ENCODE assay signal across 8 cellular contexts in genomic region chr11:128695539-128696221, GRCh38. TPM values are rescaled to one million over a fixed set of nuclear protein-coding genes. Genes with fewer than 3 reads are reported as not detected.
DNase-seq lines count a peak whose midpoint lies in the region; ATAC-seq and TF ChIP-seq lines count a peak whose summit lies in the region.

No MANE protein-coding gene starts in this region.

- no peak for DNase-seq in T-helper 17 cell
- no peak for DNase-seq in fibroblast of lung (ENCODE audit: low read depth in 2 of 2)
- DNase-seq in trophoblast cell, result peak in 1 of 2 donors; percentile 19
- DNase-seq in cerebellar cortex (ENCODE audit: low spot score), result no peak
- no peak for DNase-seq in progenitor cell of endocrine pancreas (ENCODE audit: low spot score, unreplicated experiment)
- no peak for DNase-seq in GM10266 (ENCODE audit: extremely low spot score)

- H3K79me2 ChIP-seq in fibroblast of lung (ENCODE audit: control insufficient read depth, insufficient read depth, low read length), result no peaks in the 10 kb centered on the region
- no peaks in the 10 kb centered on the region for H3K79me2 ChIP-seq in trophoblast cell (ENCODE audit: control insufficient read depth, insufficient read depth, low read length, poor library complexity)

- no peak overlapping the region for H4K8ac ChIP-seq in trophoblast cell (ENCODE audit: low read depth, low read length)

- H4K12ac ChIP-seq in trophoblast cell (ENCODE audit: low read depth, low read length), result no peak overlapping the region

- H4K20me1 ChIP-seq in fibroblast of lung (ENCODE audit: control insufficient read depth, extremely low read depth, insufficient read depth, low read length), result no peaks in the 10 kb centered on the region

- H3K4me3 ChIP-seq in fibroblast of lung (replicated peaks in 1 of 4; ENCODE audit: control extremely low read depth in 1 of 4, insufficient read depth in 1 of 4, low read depth in 3 of 4, low read length in 4 of 4), result peak overlapping the region in 2 of 4 experiments; percentile 46 to 67
- H3K4me3 ChIP-seq in trophoblast cell (ENCODE audit: low read depth, low read length), result no peak overlapping the region

- H3K4me3 Mint-ChIP-seq in T-helper 17 cell (peak overlapping the region; percentile 94), progenitor cell of endocrine pancreas (ENCODE audit: low read depth) (no peak overlapping the region)

- H3K79me1 ChIP-seq in trophoblast cell (ENCODE audit: low read length), result peaks cover 3% of the 10 kb centered on the region

- H3K9me3 ChIP-seq in T-helper 17 cell (ENCODE audit: control insufficient read depth, low read length, poor library complexity, severe bottlenecking) (no peaks in the 10 kb centered on the region), fibroblast of lung (ENCODE audit: control insufficient read depth, insufficient read depth, low read depth, low read length) (no peaks in the 10 kb centered on the region), trophoblast cell (ENCODE audit: insufficient read depth, low read depth, low read length) (no peaks in the 10 kb centered on the region)

- peaks cover 6% of the 10 kb centered on the region for H3K27me3 Mint-ChIP-seq in T-helper 17 cell
- H3K27me3 Mint-ChIP-seq in progenitor cell of endocrine pancreas, result peaks cover 83% of the 10 kb centered on the region

- H2AFZ ChIP-seq in fibroblast of lung (ENCODE audit: low read length), result no peak overlapping the region
- no peak overlapping the region for H2AFZ ChIP-seq in trophoblast cell (ENCODE audit: insufficient read depth, low read length, poor library complexity)

- H3K4me2 ChIP-seq in fibroblast of lung (ENCODE audit: extremely low read depth, insufficient read depth, low read length), result peak overlapping the region; percentile 79
- H3K4me2 ChIP-seq in trophoblast cell (ENCODE audit: low read length), result peak overlapping the region; percentile 92

- no peaks in the 10 kb centered on the region for H3K9me3 Mint-ChIP-seq in progenitor cell of endocrine pancreas (ENCODE audit: low read depth)

- TF ChIP-seq CTCF in fibroblast of lung (conservative IDR thresholded peaks at IDR 0.05 in 1 of 2, IDR thresholded peaks at IDR 0.05 in 1 of 2; ENCODE audit: low read depth in 1 of 2, low read length in 2 of 2) (no peak), progenitor cell of endocrine pancreas (IDR thresholded peaks at IDR 0.05; ENCODE audit: unreplicated experiment) (no peak), GM10266 (IDR thresholded peaks at IDR 0.05; ENCODE audit: control insufficient read depth, insufficient read depth, low read depth, missing control alignments) (no peak)

- H3K4me1 Mint-ChIP-seq in T-helper 17 cell (peaks cover 60% of the 10 kb centered on the region), progenitor cell of endocrine pancreas (ENCODE audit: low read depth) (peaks cover 7% of the 10 kb centered on the region)

- H3K18ac ChIP-seq in trophoblast cell (ENCODE audit: low read length), result no peak overlapping the region

- peak overlapping the region; percentile 95 for H3K27ac Mint-ChIP-seq in T-helper 17 cell
- H3K27ac Mint-ChIP-seq in progenitor cell of endocrine pancreas, result no peak overlapping the region

- no peak overlapping the region for H2BK12ac ChIP-seq in trophoblast cell (ENCODE audit: low read length)

- H3K23ac ChIP-seq in trophoblast cell (ENCODE audit: low read length), result no peak overlapping the region

- no peak overlapping the region for H4K91ac ChIP-seq in trophoblast cell (ENCODE audit: low read depth, low read length)

- ATAC-seq in GM18505 (IDR thresholded peaks at IDR 0.05; ENCODE audit: unreplicated experiment) (peak; percentile 32), HG02938 (IDR thresholded peaks at IDR 0.05; ENCODE audit: unreplicated experiment) (peak; percentile 29), T-helper 17 cell (peak; percentile 66)

- no peak overlapping the region for H3K9ac ChIP-seq in fibroblast of lung (ENCODE audit: insufficient read depth, low read length)
- no peak overlapping the region for H3K9ac ChIP-seq in trophoblast cell (ENCODE audit: low read length)

- H3K36me3 ChIP-seq in fibroblast of lung (ENCODE audit: control insufficient read depth, insufficient read depth, low read length) (no peaks in the 10 kb centered on the region), trophoblast cell (ENCODE audit: control insufficient read depth in 1 of 2, insufficient read depth in 2 of 2, low read length in 2 of 2) (no peaks in the 10 kb centered on the region)

- H3K27ac ChIP-seq in fibroblast of lung (ENCODE audit: insufficient read depth, low read length) (no peak overlapping the region), trophoblast cell (ENCODE audit: low read depth, low read length) (no peak overlapping the region)

- H3K27me3 ChIP-seq in fibroblast of lung (ENCODE audit: control insufficient read depth, insufficient read depth, low read length) (no peaks in the 10 kb centered on the region), trophoblast cell (ENCODE audit: insufficient read depth, low read length) (peaks cover 51% of the 10 kb centered on the region)

- H2BK5ac ChIP-seq in trophoblast cell (ENCODE audit: low read depth, low read length, poor library complexity), result no peak overlapping the region

- no peak overlapping the region for H2AK5ac ChIP-seq in trophoblast cell (ENCODE audit: low read length)

- H3K4ac ChIP-seq in trophoblast cell (ENCODE audit: low read depth, low read length), result no peak overlapping the region

- WGBS in trophoblast cell (ENCODE audit: extremely low coverage, insufficient coverage, insufficient read length), result no CpG with 5 or more reads among the region's 6 CpGs

- H3K14ac ChIP-seq in trophoblast cell (ENCODE audit: low read length), result no peak overlapping the region

- TF ChIP-seq POLR2A in GM18505 (IDR thresholded peaks at IDR 0.05; ENCODE audit: borderline replicate concordance, extremely low read depth, insufficient read depth, insufficient read length), result no peak

- H3K4me1 ChIP-seq in fibroblast of lung (ENCODE audit: control insufficient read depth, extremely low read depth, insufficient read depth, low read length) (peaks cover 2% of the 10 kb centered on the region), trophoblast cell (ENCODE audit: control insufficient read depth in 1 of 2, insufficient read depth in 2 of 2, low read length in 2 of 2) (peaks cover 8 to 10% of the 10 kb centered on the region in 2 experiments)

- H3K36me3 Mint-ChIP-seq in T-helper 17 cell (ENCODE audit: low read depth) (peaks cover 11% of the 10 kb centered on the region), progenitor cell of endocrine pancreas (ENCODE audit: insufficient read depth) (no peaks in the 10 kb centered on the region)

- no peak overlapping the region for H2BK120ac ChIP-seq in trophoblast cell (ENCODE audit: insufficient read depth, low read length, poor library complexity)

RNA-seq across cellular contexts. Expression of gene FLI1, which starts 1.8 kb away (rescaled TPM):
- total RNA-seq in T-helper 17 cell, result 100 to 1,000 TPM; 113 to 117 TPM
- total RNA-seq in fibroblast of lung, result 2.5 and 5.6 TPM in 2 replicates
- polyA plus RNA-seq in fibroblast of lung, result 3.7 and 3.9 TPM in 2 replicates
- polyA plus RNA-seq in fibroblast of lung (2012), result 3.3 and 4.6 TPM in 2 replicates
- polyA minus RNA-seq in fibroblast of lung (ENCODE audit: low replicate concordance), result 12.1 and 15.7 TPM in 2 replicates
- polyA plus RNA-seq in trophoblast cell (2013), result 2.3 and 3.1 TPM in 2 replicates
- 0.22 TPM in 1 of 2 replicates, not detected in the other for total RNA-seq in progenitor cell of endocrine pancreas

Comparison
In these comparisons a context has a peak if more than half of its experiments do, and no peak if none do; other contexts are left out.
1. RNA of gene FLI1, which starts 1.8 kb away (total RNA-seq): 113 to 117 TPM in T-helper 17 cell; 2.5 to 5.6 TPM in fibroblast of lung and 0.22 TPM in progenitor cell of endocrine pancreas; every median in the first group is over 10 times any median in the second.
2. Peak in every context shown above with its lines, with median percentiles within 50 percentile points of each other: ATAC-seq.